8 cellular contexts compared by ENCODE assay signal in the genomic region with DNA sequence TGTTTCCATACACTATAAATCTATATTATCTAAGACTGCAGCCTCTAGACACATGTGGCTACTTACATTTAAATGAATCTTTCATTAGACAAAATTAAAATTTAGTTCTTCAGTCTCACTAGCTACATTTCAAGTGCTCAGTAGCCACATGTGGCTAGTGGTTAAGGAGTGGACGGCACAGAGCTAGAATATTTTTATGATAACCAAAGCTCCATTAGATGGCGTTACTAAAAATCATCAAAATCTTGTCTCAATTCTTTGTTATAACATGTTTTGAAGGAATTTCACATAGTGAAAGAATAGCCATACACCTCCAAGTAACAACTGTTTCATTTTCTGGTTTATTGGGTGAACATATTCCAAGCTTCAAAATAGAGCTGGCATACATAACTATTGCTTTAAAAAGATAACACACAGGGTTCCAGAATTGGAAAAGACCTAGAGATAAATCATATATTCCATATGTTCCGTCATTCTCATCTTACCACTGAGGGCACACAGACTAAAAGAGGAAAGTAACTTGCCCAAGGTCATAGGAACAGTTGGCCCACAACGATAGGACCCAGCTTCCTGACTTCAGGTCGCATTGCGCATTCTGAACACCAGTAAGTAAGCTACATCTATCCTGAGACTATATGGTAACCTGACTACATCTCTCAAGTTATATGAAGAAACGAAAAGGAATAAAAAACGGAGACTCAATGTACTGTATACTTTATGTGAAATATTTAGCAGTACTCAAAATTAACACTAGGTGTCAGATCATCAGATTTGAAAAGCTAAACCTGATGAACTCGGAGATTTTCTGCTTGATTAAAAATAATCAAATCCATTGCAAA.
DNase-seq lines count a peak whose midpoint lies in the region; ATAC-seq and TF ChIP-seq lines count a peak whose summit lies in the region.

No MANE protein-coding gene starts in this region.

- H3K4me3 Mint-ChIP-seq in activated CD4-positive, alpha-beta memory T cell treated with anti-CD3 and anti-CD28 coated beads, Interleukin-2, amount 10 ng/mL, durations not matched to agents 7 days and 5 days, result no peak overlapping the region

- H3K9me2 ChIP-seq in GM23248 (ENCODE audit: insufficient read depth), result no peaks in the 10 kb centered on the region

- no peak for TF ChIP-seq POLR2A in prostate gland (IDR thresholded peaks at IDR 0.05)

- H3K36me3 ChIP-seq in BJ (ENCODE audit: control insufficient read depth, insufficient read depth, low read length) (no peaks in the 10 kb centered on the region), GM23248 (ENCODE audit: low read depth) (no peaks in the 10 kb centered on the region), Panc1 (ENCODE audit: control insufficient read depth, insufficient read depth, low read length) (no peaks in the 10 kb centered on the region), prostate gland (no peaks in the 10 kb centered on the region)

- no peaks in the 10 kb centered on the region for H3K36me3 Mint-ChIP-seq in activated CD4-positive, alpha-beta memory T cell treated with anti-CD3 and anti-CD28 coated beads, Interleukin-2, amount 10 ng/mL, durations not matched to agents 7 days and 5 days (ENCODE audit: low read depth)

- TF ChIP-seq CTCF in BJ (IDR thresholded peaks at IDR 0.05; ENCODE audit: insufficient read depth, low read depth, low read length) (peak; percentile 56), Panc1 (IDR thresholded peaks at IDR 0.05) (peak; percentile 68), epithelial cell of esophagus (IDR thresholded peaks at IDR 0.05; ENCODE audit: insufficient read depth, low read depth, low read length, missing control alignments) (peak; percentile 52), prostate gland (IDR thresholded peaks at IDR 0.05) (peak; percentile 57 to 73 (median 69))

- H3K9ac ChIP-seq in GM23248, result no peak overlapping the region

- H3K4me3 ChIP-seq in BJ (ENCODE audit: low read depth, low read length) (no peak overlapping the region), GM23248 (no peak overlapping the region), Panc1 (ENCODE audit: low read depth in 2 of 2, low read length in 2 of 2) (peak overlapping the region; percentile 17 to 40), epithelial cell of esophagus (ENCODE audit: low read length) (no peak overlapping the region), prostate gland (no peak overlapping the region)

- H3K9me3 Mint-ChIP-seq in activated CD4-positive, alpha-beta memory T cell treated with anti-CD3 and anti-CD28 coated beads, Interleukin-2, amount 10 ng/mL, durations not matched to agents 7 days and 5 days, result no peaks in the 10 kb centered on the region

- H3K4me2 ChIP-seq in GM23248 (ENCODE audit: unreplicated experiment), result no peak overlapping the region

- no peak overlapping the region for H3K27ac Mint-ChIP-seq in activated CD4-positive, alpha-beta memory T cell treated with anti-CD3 and anti-CD28 coated beads, Interleukin-2, amount 10 ng/mL, durations not matched to agents 7 days and 5 days

- peaks cover 25% of the 10 kb centered on the region for H3K4me1 Mint-ChIP-seq in activated CD4-positive, alpha-beta memory T cell treated with anti-CD3 and anti-CD28 coated beads, Interleukin-2, amount 10 ng/mL, durations not matched to agents 7 days and 5 days

- POLR2A ChIA-PET in BJ (lab: Charles Lee), result no interaction called here
- POLR2A ChIA-PET in Panc1 (lab: Charles Lee), result interaction anchor here (0.6 to 0.7 kb wide), 2 partner anchors 8 to 219 kb away, joined by 3 read pairs; no protein-coding TSS in a partner anchor
- POLR2A ChIA-PET in activated CD4-positive, alpha-beta memory T cell treated with anti-CD3 and anti-CD28 coated beads, Interleukin-2, amount 10 ng/mL, durations not matched to agents 7 days and 5 days (lab: Charles Lee), result no interaction called here

- in situ Hi-C loops in GM23248 (cut with MboI), result loop anchor here (5.0 to 10.0 kb wide), 2 partner anchors 213 to 329 kb away; no protein-coding TSS in a partner anchor
- in situ Hi-C loops in Panc1 (cut with HindIII; ENCODE audit: low pct_unique_long_range_greater_than_20kb, low sequenced_read_pairs), result no loop called here

- BruUV-seq in Panc1 (replicated peaks; lab: Mats Ljungman, UMichigan), result no TSS peak

- H3K4me1 ChIP-seq in GM23248 (ENCODE audit: insufficient read depth) (peaks cover 17% of the 10 kb centered on the region), Panc1 (ENCODE audit: control insufficient read depth, insufficient read depth, low read length) (peaks cover 36% of the 10 kb centered on the region), prostate gland (replicated peaks) (no peaks in the 10 kb centered on the region)

- DNase-seq in BJ (ENCODE audit: low read depth) (no peak), GM23248 (peak; percentile 59), Panc1 (ENCODE audit: low read depth, low spot score) (peak; percentile 45), epithelial cell of esophagus (ENCODE audit: low read depth) (peak; percentile 46), prostate gland (ENCODE audit: low spot score) (no peak), COLO668 (lab: John Stamatoyannopoulos, UW; ENCODE audit: unreplicated experiment) (no peak)
- DNase-seq in activated CD4-positive, alpha-beta memory T cell treated with anti-CD3 and anti-CD28 coated beads, Interleukin-2, amount 10 ng/mL, durations not matched to agents 7 days and 5 days, result no peak

- CTCF ChIA-PET in BJ (lab: Yijun Ruan, JAX) (interaction anchor here (0.6 to 5.1 kb wide), 62 partner anchors 8 to 420 kb away, joined by 3 to 77 read pairs (median 4); a partner anchor contains a TSS), Panc1 (lab: Charles Lee) (interaction anchor here (0.6 to 1.6 kb wide), 11 partner anchors 16 to 420 kb away, joined by 3 to 10 read pairs (median 3); no protein-coding TSS in a partner anchor)
- CTCF ChIA-PET in activated CD4-positive, alpha-beta memory T cell treated with anti-CD3 and anti-CD28 coated beads, Interleukin-2, amount 10 ng/mL, durations not matched to agents 7 days and 5 days (lab: Charles Lee), result interaction anchor here (0.7 to 3.2 kb wide), 37 partner anchors 8 to 455 kb away, joined by 3 to 18 read pairs (median 4); no protein-coding TSS in a partner anchor

- H2AFZ ChIP-seq in GM23248, result peak overlapping the region; percentile 76

- ATAC-seq in Panc1 (peak; percentile 76), GM19324 (IDR thresholded peaks at IDR 0.05; ENCODE audit: low FRiP score, unreplicated experiment) (no peak)

- 54 to 56% methylated on average over 9 of the region's 9 CpGs for WGBS in GM23248 (ENCODE audit: low coverage in 1 of 2, low lambda C conversion rate in 2 of 2, missing lambda C conversion rate in 2 of 2), 2 experiments
- 48% methylated on average over 9 of the region's 9 CpGs for WGBS in prostate gland

- peaks cover 30% of the 10 kb centered on the region for H3K27me3 Mint-ChIP-seq in activated CD4-positive, alpha-beta memory T cell treated with anti-CD3 and anti-CD28 coated beads, Interleukin-2, amount 10 ng/mL, durations not matched to agents 7 days and 5 days

- peaks cover 18% of the 10 kb centered on the region for H3F3A ChIP-seq in GM23248 (ENCODE audit: insufficient read depth)

- H3K27me3 ChIP-seq in BJ (ENCODE audit: control insufficient read depth, insufficient read depth, low read length) (no peaks in the 10 kb centered on the region; the same call in 1 of the 2 replicates), GM23248 (replicated peaks; ENCODE audit: insufficient read depth) (no peaks in the 10 kb centered on the region), Panc1 (ENCODE audit: control insufficient read depth, insufficient read depth, low read length) (no peaks in the 10 kb centered on the region), prostate gland (replicated peaks; ENCODE audit: insufficient read depth) (no peaks in the 10 kb centered on the region)

- intact Hi-C loops in Panc1 (cut with micrococcal nuclease; ENCODE audit: unreplicated experiment), result loop anchor here (1.0 to 5.0 kb wide), 2 partner anchors 81 to 218 kb away; a partner anchor contains a TSS
- intact Hi-C loops in prostate gland (cut with DNase I), result loop anchor here (2.0 to 5.0 kb wide), 3 partner anchors 79 to 419 kb away; no protein-coding TSS in a partner anchor

- no peaks in the 10 kb centered on the region for H4K20me1 ChIP-seq in GM23248 (ENCODE audit: insufficient read depth)

- no peaks in the 10 kb centered on the region for H3K79me2 ChIP-seq in GM23248 (ENCODE audit: insufficient read depth)

- H3K9me3 ChIP-seq in GM23248 (ENCODE audit: low read depth) (no peaks in the 10 kb centered on the region), Panc1 (ENCODE audit: control insufficient read depth, insufficient read depth, low read depth, low read length) (no peaks in the 10 kb centered on the region), prostate gland (no peaks in the 10 kb centered on the region)

- H3K27ac ChIP-seq in GM23248, result no peak overlapping the region
- peak overlapping the region; percentile 79; the same call in 1 of the 2 replicates for H3K27ac ChIP-seq in Panc1 (ENCODE audit: low read length)
- no peak overlapping the region for H3K27ac ChIP-seq in prostate gland

Comparison
In these comparisons a context has a peak if more than half of its experiments do, and no peak if none do; other contexts are left out.
1. DNase-seq: peak in GM23248 (single experiment), Panc1 (single experiment) and epithelial cell of esophagus (single experiment); none in BJ (single experiment), prostate gland (single experiment), COLO668 (single experiment) and activated CD4-positive, alpha-beta memory T cell treated with anti-CD3 and anti-CD28 coated beads, Interleukin-2, amount 10 ng/mL, durations not matched to agents 7 days and 5 days (single experiment).
2. H3K4me3 ChIP-seq: peak in Panc1 (2 of 2); none in BJ (single experiment), GM23248 (single experiment), epithelial cell of esophagus (single experiment) and prostate gland (0 of 2).
3. Peak in every context shown above with its lines, with median percentiles within 50 percentile points of each other: CTCF ChIP-seq.